16 cellular contexts compared by ENCODE assay signal in the genomic region with DNA sequence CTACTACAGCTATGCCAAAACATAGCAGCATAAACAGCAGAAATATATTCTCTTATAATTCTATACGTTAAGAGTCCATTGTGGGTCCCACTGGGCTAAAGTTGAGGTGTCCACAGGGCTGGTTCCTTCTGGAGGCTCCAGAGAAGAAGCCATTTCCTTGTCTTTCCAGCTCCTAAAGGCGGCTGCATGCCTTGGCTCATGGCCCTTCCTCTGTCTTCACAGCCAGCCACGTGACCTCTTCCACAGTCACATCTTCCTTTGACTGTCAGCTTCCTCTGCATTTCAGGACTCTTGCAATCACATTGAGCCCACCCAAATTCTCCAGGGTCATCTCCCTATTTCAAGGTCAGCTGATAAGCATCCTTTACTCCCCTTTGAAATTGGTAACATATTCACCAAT.
"Had no signal": no experiment of that assay in that cellular context is flagged by ENCODE, and none has a peak within 500 bp of the region (broad histone marks: within the 10 kb centered on the region; RNA-seq: fewer than 3 reads in every experiment).

No MANE protein-coding gene starts in this region.

- H3K9me3 ChIP-seq: left lung, mucosa of descending colon, tibial nerve had no signal

- DNase-seq: activated CD4-positive, alpha-beta memory T cell treated with anti-CD3 and anti-CD28 coated beads for 36 hours; activated CD4-positive, alpha-beta T cell treated with anti-CD3 and anti-CD28 coated beads for 36 hours; activated naive CD4-positive, alpha-beta T cell treated with Interleukin-2 at 50 U/mL for 16 hours; left lung; mammary epithelial cell; mucosa of descending colon; naive thymus-derived CD4-positive, alpha-beta T cell; occipital lobe; stimulated activated CD4-positive, alpha-beta T cell treated with anti-CD3 and anti-CD28 coated beads, Interleukin-2, amount 100 ng/mL, for 48 hours; stimulated activated naive B cell treated with anti-CD40 and anti-IgM and Interleukin-4, amounts not matched to agents 10 μg/mL and 1 μg/mL and 100 μg/mL, for 72 hours; T-cell; T1000 had no signal

- ATAC-seq: activated CD4-positive, alpha-beta T cell treated with anti-CD3 and anti-CD28 coated beads for 36 hours; left lung; mucosa of descending colon; stimulated activated naive B cell treated with anti-CD40 and anti-IgM and Interleukin-4, amounts not matched to agents 10 μg/mL and 1 μg/mL and 100 μg/mL, for 72 hours; T-cell had no signal

- H3K4me1 ChIP-seq: tibial nerve had no signal

- H3K27ac ChIP-seq: cardiac muscle cell, tibial nerve had no signal

- H3K27me3 ChIP-seq: cardiac muscle cell, left lung, tibial nerve had no signal

- H3K4me3 Mint-ChIP-seq: activated CD4-positive, alpha-beta memory T cell treated with anti-CD3 and anti-CD28 coated beads for 36 hours; activated CD4-positive, alpha-beta T cell treated with anti-CD3 and anti-CD28 coated beads for 36 hours; naive thymus-derived CD4-positive, alpha-beta T cell; stimulated activated naive B cell treated with anti-CD40 and anti-IgM and Interleukin-4, amounts not matched to agents 10 μg/mL and 1 μg/mL and 100 μg/mL, for 72 hours; T-cell had no signal

- H3K27me3 Mint-ChIP-seq: activated CD4-positive, alpha-beta memory T cell treated with anti-CD3 and anti-CD28 coated beads for 36 hours; activated CD4-positive, alpha-beta T cell treated with anti-CD3 and anti-CD28 coated beads for 36 hours; naive thymus-derived CD4-positive, alpha-beta T cell; stimulated activated naive B cell treated with anti-CD40 and anti-IgM and Interleukin-4, amounts not matched to agents 10 μg/mL and 1 μg/mL and 100 μg/mL, for 72 hours; T-cell had no signal

- H3K4me3 ChIP-seq: cardiac muscle cell, left lung, mucosa of descending colon, tibial nerve had no signal

- FAIRE-seq: endometrium, keratinocyte had no signal

- H3K9me3 Mint-ChIP-seq: activated CD4-positive, alpha-beta memory T cell treated with anti-CD3 and anti-CD28 coated beads for 36 hours; naive thymus-derived CD4-positive, alpha-beta T cell; stimulated activated naive B cell treated with anti-CD40 and anti-IgM and Interleukin-4, amounts not matched to agents 10 μg/mL and 1 μg/mL and 100 μg/mL, for 72 hours; T-cell had no signal

- H3K27ac Mint-ChIP-seq: activated CD4-positive, alpha-beta memory T cell treated with anti-CD3 and anti-CD28 coated beads for 36 hours; stimulated activated naive B cell treated with anti-CD40 and anti-IgM and Interleukin-4, amounts not matched to agents 10 μg/mL and 1 μg/mL and 100 μg/mL, for 72 hours; T-cell had no signal

- H3K4me1 Mint-ChIP-seq: activated CD4-positive, alpha-beta T cell treated with anti-CD3 and anti-CD28 coated beads for 36 hours had no signal
